Comparison of ENCODE assay signal across 8 cellular contexts in genomic region chr7:142357953-142358520, GRCh38.
DNase-seq lines count a peak whose midpoint lies in the region; ATAC-seq and TF ChIP-seq lines count a peak whose summit lies in the region.

No MANE protein-coding gene starts in this region.

- BruUV-seq in MCF 10A (replicated peaks; lab: Mats Ljungman, UMichigan): no TSS peak

- CTCF ChIA-PET in MCF 10A (lab: Yijun Ruan, JAX): interaction anchor here (0.6 to 17.5 kb wide), 31 partner anchors 7 to 1105 kb away, joined by 3 to 160 read pairs (median 4); no protein-coding TSS in a partner anchor

- TF ChIP-seq CTCF in MCF 10A (IDR thresholded peaks at IDR 0.05; ENCODE audit: unreplicated experiment) (peak; percentile 92), thyroid gland (IDR thresholded peaks at IDR 0.05) (peak; percentile 27 to 82 (median 54))

- no peak overlapping the region for H3K4me3 ChIP-seq in NT2/D1 (ENCODE audit: insufficient read length, low read depth)
- H3K4me3 ChIP-seq in thyroid gland (replicated peaks in 1 of 3): no peak overlapping the region

- H3K4me1 ChIP-seq in NT2/D1 (ENCODE audit: insufficient read depth, insufficient read length): no peaks in the 10 kb centered on the region
- H3K4me1 ChIP-seq in thyroid gland: peaks cover 0 to 4% of the 10 kb centered on the region in 2 donors

- POLR2A ChIA-PET in MCF 10A (lab: Yijun Ruan, JAX): no interaction called here

- 21 to 31% methylated on average over 2 of the region's 2 CpGs for WGBS in thyroid gland, 2 donors

- no peak overlapping the region for H3K27ac ChIP-seq in thyroid gland

- H3K4me1 Mint-ChIP-seq in MCF 10A (ENCODE audit: insufficient read depth, unreplicated experiment): no peaks in the 10 kb centered on the region

- H3K9ac ChIP-seq in NT2/D1 (ENCODE audit: insufficient read length, low read depth): no peak overlapping the region

- no peaks in the 10 kb centered on the region for H3K27me3 ChIP-seq in NT2/D1 (ENCODE audit: insufficient read depth, insufficient read length)
- no peaks in the 10 kb centered on the region for H3K27me3 ChIP-seq in thyroid gland

- peaks cover 28% of the 10 kb centered on the region for H3K27me3 Mint-ChIP-seq in MCF 10A (ENCODE audit: insufficient read depth, unreplicated experiment)

- peak overlapping the region; percentile 38 for H3K4me3 Mint-ChIP-seq in MCF 10A (ENCODE audit: unreplicated experiment)

- H3K9me3 Mint-ChIP-seq in MCF 10A (ENCODE audit: unreplicated experiment): no peaks in the 10 kb centered on the region

- TF ChIP-seq POLR2A in thyroid gland (IDR thresholded peaks at IDR 0.05): no peak

- H3K27ac Mint-ChIP-seq in MCF 10A (ENCODE audit: low read depth, unreplicated experiment): no peak overlapping the region

- no peaks in the 10 kb centered on the region for H3K9me3 ChIP-seq in NT2/D1 (ENCODE audit: insufficient read depth, low read length)
- H3K9me3 ChIP-seq in thyroid gland: no peaks in the 10 kb centered on the region

- intact Hi-C loops in MCF 10A (cut with micrococcal nuclease) (loop anchor here (1.0 to 5.0 kb wide), 2 partner anchors 125 to 381 kb away; no protein-coding TSS in a partner anchor), thyroid gland (cut with DNase I) (no loop called here)

- H3K36me3 ChIP-seq in NT2/D1 (ENCODE audit: insufficient read depth, insufficient read length, low read length) (no peaks in the 10 kb centered on the region), thyroid gland (no peaks in the 10 kb centered on the region)

- H3K36me3 Mint-ChIP-seq in MCF 10A (ENCODE audit: insufficient read depth, unreplicated experiment): no peaks in the 10 kb centered on the region

- peak; percentile 15 for DNase-seq in NK-92 treated with Interleukin-12 subunit alpha and Interleukin-12 subunit beta, amount 100 ng/mL, for 24 hours (lab: John Stamatoyannopoulos, UW)
- DNase-seq in NK-92 (lab: John Stamatoyannopoulos, UW; ENCODE audit: unreplicated experiment): no peak
- peak; percentile 81 for DNase-seq in NT2/D1 (ENCODE audit: low read depth, low spot score)
- DNase-seq in MCF 10A (ENCODE audit: unreplicated experiment): peak; percentile 87
- DNase-seq in kidney tubule cell (ENCODE audit: low spot score): peak; percentile 79
- peak in 1 of 2 donors; percentile 26 for DNase-seq in thyroid gland

- ATAC-seq in GM21360 (IDR thresholded peaks at IDR 0.05; ENCODE audit: unreplicated experiment) (peak; percentile 87), HG03520 (IDR thresholded peaks at IDR 0.05; ENCODE audit: unreplicated experiment) (peak; percentile 91)
